32 cellular contexts compared by ENCODE assay signal in genomic region chr12:26760657-26761293, GRCh38.
"Had no signal": no experiment of that assay in that cellular context is flagged by ENCODE, and none has a peak within 500 bp of the region (broad histone marks: within the 10 kb centered on the region; RNA-seq: fewer than 3 reads in every experiment).

No MANE protein-coding gene starts in this region.

- H3K4me2 ChIP-seq: KMS-11, SK-N-SH had no signal

- H3K4me1 ChIP-seq: adrenal gland, Peyer's patch, SJSA1 had no signal

- H3K9me3 ChIP-seq: Peyer's patch, SJSA1, SK-N-SH had no signal

- H3K27ac ChIP-seq: adrenal gland, brain microvascular endothelial cell, KMS-11, Peyer's patch, SJSA1, VCaP had no signal

- H3K4me3 ChIP-seq: adrenal gland, Peyer's patch, SJSA1 had no signal

- H3K9ac ChIP-seq: KMS-11, SK-N-SH had no signal

- ATAC-seq: activated naive CD4-positive, alpha-beta T cell treated with anti-CD3 and anti-CD28 coated beads, Interleukin-2, amount 50 U/mL, for 72 hours; activated T-cell treated with anti-CD3 and anti-CD28 coated beads, Interleukin-2, amount 50 U/mL, for 4 hours; PC-3 had no signal

- DNase-seq: activated B cell treated with CpG ODN at 0.5 μM for 24 hours; activated CD4-positive, alpha-beta memory T cell treated with anti-CD3 and anti-CD28 coated beads for 36 hours; activated CD4-positive, alpha-beta T cell treated with anti-CD3 and anti-CD28 coated beads for 4 hours; activated CD4-positive, alpha-beta T cell treated with anti-CD3 and anti-CD28 coated beads, Interleukin-2, amount 50 U/mL, for 1 hour; activated CD4-positive, CD25-positive, alpha-beta regulatory T cell treated with anti-CD3 and anti-CD28 coated beads, Interleukin-2, amount 50 U/mL, for 72 hours; activated CD8-positive, alpha-beta memory T cell treated with anti-CD3 and anti-CD28 coated beads, Interleukin-2, amount 50 U/mL, for 4 hours; activated gamma-delta T cell treated with Interleukin-2 at 50 U/mL for 16 hours; activated naive CD4-positive, alpha-beta T cell treated with anti-CD3 and anti-CD28 coated beads for 36 hours; activated T-cell treated with anti-CD3 and anti-CD28 coated beads for 4 hours; activated T-cell treated with anti-CD3 and anti-CD28 coated beads, Interleukin-2, amount 50 U/mL, for 4 hours; adrenal gland; anterior cingulate cortex; brain microvascular endothelial cell; central memory CD4-positive, alpha-beta T cell; MM.1S; MV-4-11; NCI-H1092; NCI-H1436 treated with DMSO at 0.1 percent for 48 hours; NCI-H1694 treated with DMSO at 0.1 percent for 48 hours; NCI-H2029; NCI-H345; NCI-H524 treated with DMSO at 0.1 percent for 48 hours; NK-92 treated with Interleukin-12 subunit alpha and Interleukin-12 subunit beta, amount 100 ng/mL, for 24 hours; PC-3; Peyer's patch; RPMI8226; SHP77 treated with DMSO at 0.1 percent for 48 hours; SK-N-SH had no signal

- H3K36me3 ChIP-seq: adrenal gland, brain microvascular endothelial cell, Peyer's patch, SJSA1 had no signal

- H3K27me3 ChIP-seq: adrenal gland, brain microvascular endothelial cell, Peyer's patch, SJSA1 had no signal
